In genomic region chr9:78023003-78023741, GRCh38 we compare ENCODE assay signal across 8 cellular contexts. TPM values are rescaled to one million over a fixed set of nuclear protein-coding genes. Genes with fewer than 3 reads are reported as not detected.
DNase-seq lines count a peak whose midpoint lies in the region; ATAC-seq and TF ChIP-seq lines count a peak whose summit lies in the region.

No MANE protein-coding gene starts in this region.

- H3K36me3 ChIP-seq in DND-41 (ENCODE audit: insufficient read depth, low read length) (peaks cover 10% of the 10 kb centered on the region; the same call in 1 of the 2 replicates), OCI-LY3 (replicated peaks; ENCODE audit: low read depth, low read length) (no peaks in the 10 kb centered on the region)
- H3K36me3 ChIP-seq in effector memory CD4-positive, alpha-beta T cell (ENCODE audit: control insufficient read depth, insufficient read depth, low read length), result no peaks in the 10 kb centered on the region

- no peaks in the 10 kb centered on the region for H3K27me3 ChIP-seq in DND-41 (ENCODE audit: insufficient read depth, low read length, poor library complexity)
- H3K27me3 ChIP-seq in OCI-LY3 (ENCODE audit: low read depth, low read length), result no peaks in the 10 kb centered on the region
- no peaks in the 10 kb centered on the region for H3K27me3 ChIP-seq in effector memory CD4-positive, alpha-beta T cell (replicated peaks; ENCODE audit: control insufficient read depth, insufficient read depth, low read length, poor library complexity, severe bottlenecking)

- peaks cover 49% of the 10 kb centered on the region for H3K4me1 ChIP-seq in DND-41 (ENCODE audit: insufficient read depth, low read length)
- H3K4me1 ChIP-seq in OCI-LY3 (ENCODE audit: low read length), result peaks cover 20% of the 10 kb centered on the region
- peaks cover 7% of the 10 kb centered on the region for H3K4me1 ChIP-seq in effector memory CD4-positive, alpha-beta T cell (ENCODE audit: control insufficient read depth, insufficient read depth, low read length, poor library complexity, severe bottlenecking)

- TF ChIP-seq CTCF in DND-41 (IDR thresholded peaks at IDR 0.05; ENCODE audit: borderline replicate concordance, extremely low read depth, low read length, poor library complexity, severe bottlenecking), result no peak
- no peak for TF ChIP-seq CTCF in OCI-LY3 (IDR thresholded peaks at IDR 0.05; ENCODE audit: low read depth, low read length)
- TF ChIP-seq CTCF in omental fat pad (IDR thresholded peaks at IDR 0.05), result no peak

- H2AFZ ChIP-seq in DND-41 (ENCODE audit: low read depth, low read length) (no peak overlapping the region), OCI-LY3 (ENCODE audit: low read depth, low read length) (peak overlapping the region; percentile 96)

- H3K27ac ChIP-seq in DND-41 (ENCODE audit: low read length) (no peak overlapping the region), OCI-LY3 (ENCODE audit: low read length) (peak overlapping the region; percentile 56)
- H3K27ac ChIP-seq in effector memory CD4-positive, alpha-beta T cell (ENCODE audit: insufficient read depth, low read length, poor library complexity, severe bottlenecking), result no peak overlapping the region

- H3K4me2 ChIP-seq in DND-41 (ENCODE audit: insufficient read depth, low read length) (peak overlapping the region; percentile 20; the same call in 1 of the 2 replicates), OCI-LY3 (ENCODE audit: low read length) (peak overlapping the region; percentile 94)

- no peak for DNase-seq in DND-41
- DNase-seq in omental fat pad (ENCODE audit: low spot score), result no peak
- DNase-seq in effector memory CD4-positive, alpha-beta T cell, result no peak
- no peak for DNase-seq in DMS53 (lab: John Stamatoyannopoulos, UW)
- DNase-seq in NCI-H2029 (lab: John Stamatoyannopoulos, UW), result no peak
- DNase-seq in activated naive CD4-positive, alpha-beta T cell (lab: John Stamatoyannopoulos, UW), result no peak

- no peaks in the 10 kb centered on the region for H3K9me3 ChIP-seq in DND-41 (ENCODE audit: insufficient read depth, low read length, severe bottlenecking)
- H3K9me3 ChIP-seq in OCI-LY3 (ENCODE audit: insufficient read depth, low read length), result no peaks in the 10 kb centered on the region
- H3K9me3 ChIP-seq in effector memory CD4-positive, alpha-beta T cell (ENCODE audit: control insufficient read depth, low read length), result no peaks in the 10 kb centered on the region

- H3K79me2 ChIP-seq in DND-41 (ENCODE audit: insufficient read depth, low read length) (peaks cover 99% of the 10 kb centered on the region), OCI-LY3 (ENCODE audit: low read length) (no peaks in the 10 kb centered on the region)

- H3K9ac ChIP-seq in DND-41 (ENCODE audit: low read depth, low read length) (no peak overlapping the region), OCI-LY3 (ENCODE audit: low read length) (peak overlapping the region; percentile 65)

- no peak for ATAC-seq in DND-41 (ENCODE audit: insufficient read depth, low read depth)
- ATAC-seq in esophagus mucosa, result peak; percentile 59
- peak; percentile 32 for ATAC-seq in omental fat pad (ENCODE audit: low FRiP score)

- H4K20me1 ChIP-seq in DND-41 (ENCODE audit: insufficient read depth, low read length), result peaks cover 71% of the 10 kb centered on the region
- no peaks in the 10 kb centered on the region for H4K20me1 ChIP-seq in OCI-LY3 (ENCODE audit: insufficient read depth, low read length)

- H3K4me3 ChIP-seq in DND-41 (ENCODE audit: low read depth in 1 of 2, low read length in 2 of 2) (no peak overlapping the region), OCI-LY3 (ENCODE audit: low read length) (peak overlapping the region; percentile 76)
- H3K4me3 ChIP-seq in effector memory CD4-positive, alpha-beta T cell (ENCODE audit: insufficient read depth, low read depth, low read length, poor library complexity, severe bottlenecking), result no peak overlapping the region

RNA-seq across cellular contexts. Expression of gene GNAQ, which starts 8.4 kb away (rescaled TPM):
- total RNA-seq in esophagus mucosa (28.8 TPM), omental fat pad (10 to 100 TPM; 40.8 to 54.7 (median 53.8) TPM)
